1 cellular context compared by ENCODE assay signal in genomic region chr11:57913713-57914704, GRCh38.
TF ChIP-seq lines count a peak whose summit lies in the region.

No MANE protein-coding gene starts in this region.

TF ChIP-seq in K562, 482 proteins besides CTCF, POLR2A, EP300 and RAD21 (continued from another document and continues in another):
- TF ChIP-seq ZNF592 (IDR thresholded peaks at IDR 0.05) = peak; percentile 93
- no peak for TF ChIP-seq HNRNPUL1 (IDR thresholded peaks at IDR 0.05; ENCODE audit: low read length)
- no peak for TF ChIP-seq ZNF778 (CRISPR knock-in tag; IDR thresholded peaks at IDR 0.05)
- TF ChIP-seq, protein P1, sequence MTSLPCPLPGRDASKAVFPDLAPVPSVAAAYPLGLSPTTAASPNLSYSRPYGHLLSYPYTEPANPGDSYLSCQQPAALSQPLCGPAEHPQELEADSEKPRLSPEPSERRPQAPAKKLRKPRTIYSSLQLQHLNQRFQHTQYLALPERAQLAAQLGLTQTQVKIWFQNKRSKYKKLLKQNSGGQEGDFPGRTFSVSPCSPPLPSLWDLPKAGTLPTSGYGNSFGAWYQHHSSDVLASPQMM (CRISPR knock-in tag; IDR thresholded peaks at IDR 0.05) = no peak
- peak; percentile 26 for TF ChIP-seq MEIS2 (IDR thresholded peaks at IDR 0.05; ENCODE audit: partially characterized antibody)
- TF ChIP-seq MGA (IDR thresholded peaks at IDR 0.05) = peak; percentile 71
- no peak for TF ChIP-seq ZNF76 (CRISPR knock-in tag; IDR thresholded peaks at IDR 0.05; ENCODE audit: borderline replicate concordance)
- TF ChIP-seq SIRT6 (IDR thresholded peaks at IDR 0.05; ENCODE audit: low read depth, low read length) = no peak
- TF ChIP-seq ZNF79 (CRISPR knock-in tag; IDR thresholded peaks at IDR 0.05; ENCODE audit: low read depth) = peak; percentile 66; the same call in 1 of the 2 replicates
- TF ChIP-seq, protein P2, sequence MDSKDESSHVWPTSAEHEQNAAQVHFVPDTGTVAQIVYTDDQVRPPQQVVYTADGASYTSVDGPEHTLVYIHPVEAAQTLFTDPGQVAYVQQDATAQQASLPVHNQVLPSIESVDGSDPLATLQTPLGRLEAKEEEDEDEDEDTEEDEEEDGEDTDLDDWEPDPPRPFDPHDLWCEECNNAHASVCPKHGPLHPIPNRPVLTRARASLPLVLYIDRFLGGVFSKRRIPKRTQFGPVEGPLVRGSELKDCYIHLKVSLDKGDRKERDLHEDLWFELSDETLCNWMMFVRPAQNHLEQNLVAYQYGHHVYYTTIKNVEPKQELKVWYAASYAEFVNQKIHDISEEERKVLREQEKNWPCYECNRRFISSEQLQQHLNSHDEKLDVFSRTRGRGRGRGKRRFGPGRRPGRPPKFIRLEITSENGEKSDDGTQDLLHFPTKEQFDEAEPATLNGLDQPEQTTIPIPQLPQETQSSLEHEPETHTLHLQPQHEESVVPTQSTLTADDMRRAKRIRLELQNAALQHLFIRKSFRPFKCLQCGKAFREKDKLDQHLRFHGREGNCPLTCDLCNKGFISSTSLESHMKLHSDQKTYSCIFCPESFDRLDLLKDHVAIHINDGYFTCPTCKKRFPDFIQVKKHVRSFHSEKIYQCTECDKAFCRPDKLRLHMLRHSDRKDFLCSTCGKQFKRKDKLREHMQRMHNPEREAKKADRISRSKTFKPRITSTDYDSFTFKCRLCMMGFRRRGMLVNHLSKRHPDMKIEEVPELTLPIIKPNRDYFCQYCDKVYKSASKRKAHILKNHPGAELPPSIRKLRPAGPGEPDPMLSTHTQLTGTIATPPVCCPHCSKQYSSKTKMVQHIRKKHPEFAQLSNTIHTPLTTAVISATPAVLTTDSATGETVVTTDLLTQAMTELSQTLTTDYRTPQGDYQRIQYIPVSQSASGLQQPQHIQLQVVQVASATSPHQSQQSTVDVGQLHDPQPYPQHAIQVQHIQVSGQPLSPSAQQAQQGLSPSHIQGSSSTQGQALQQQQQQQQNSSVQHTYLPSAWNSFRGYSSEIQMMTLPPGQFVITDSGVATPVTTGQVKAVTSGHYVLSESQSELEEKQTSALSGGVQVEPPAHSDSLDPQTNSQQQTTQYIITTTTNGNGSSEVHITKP (IDR thresholded peaks at IDR 0.05; ENCODE audit: partially characterized antibody) = no peak
- no peak for TF ChIP-seq ZFP30 (CRISPR knock-in tag; IDR thresholded peaks at IDR 0.05; ENCODE audit: borderline replicate concordance)
- TF ChIP-seq NFE2L1 (tag; IDR thresholded peaks at IDR 0.05; ENCODE audit: borderline replicate concordance, low read depth) = no peak
- TF ChIP-seq, protein P3, sequence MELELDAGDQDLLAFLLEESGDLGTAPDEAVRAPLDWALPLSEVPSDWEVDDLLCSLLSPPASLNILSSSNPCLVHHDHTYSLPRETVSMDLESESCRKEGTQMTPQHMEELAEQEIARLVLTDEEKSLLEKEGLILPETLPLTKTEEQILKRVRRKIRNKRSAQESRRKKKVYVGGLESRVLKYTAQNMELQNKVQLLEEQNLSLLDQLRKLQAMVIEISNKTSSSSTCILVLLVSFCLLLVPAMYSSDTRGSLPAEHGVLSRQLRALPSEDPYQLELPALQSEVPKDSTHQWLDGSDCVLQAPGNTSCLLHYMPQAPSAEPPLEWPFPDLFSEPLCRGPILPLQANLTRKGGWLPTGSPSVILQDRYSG (tag; conservative IDR thresholded peaks at IDR 0.05; ENCODE audit: low read depth) = 0 out of 2 replicates have a peak, but pooled peaks have one; percentile 45
- peak; percentile 94 for TF ChIP-seq ZNF589 (CRISPR knock-in tag; IDR thresholded peaks at IDR 0.05; ENCODE audit: low read depth)
- TF ChIP-seq RB1 (IDR thresholded peaks at IDR 0.05; ENCODE audit: low read depth) = no peak
- no peak for TF ChIP-seq HDAC2 (IDR thresholded peaks at IDR 0.05)
- TF ChIP-seq, protein P4, sequence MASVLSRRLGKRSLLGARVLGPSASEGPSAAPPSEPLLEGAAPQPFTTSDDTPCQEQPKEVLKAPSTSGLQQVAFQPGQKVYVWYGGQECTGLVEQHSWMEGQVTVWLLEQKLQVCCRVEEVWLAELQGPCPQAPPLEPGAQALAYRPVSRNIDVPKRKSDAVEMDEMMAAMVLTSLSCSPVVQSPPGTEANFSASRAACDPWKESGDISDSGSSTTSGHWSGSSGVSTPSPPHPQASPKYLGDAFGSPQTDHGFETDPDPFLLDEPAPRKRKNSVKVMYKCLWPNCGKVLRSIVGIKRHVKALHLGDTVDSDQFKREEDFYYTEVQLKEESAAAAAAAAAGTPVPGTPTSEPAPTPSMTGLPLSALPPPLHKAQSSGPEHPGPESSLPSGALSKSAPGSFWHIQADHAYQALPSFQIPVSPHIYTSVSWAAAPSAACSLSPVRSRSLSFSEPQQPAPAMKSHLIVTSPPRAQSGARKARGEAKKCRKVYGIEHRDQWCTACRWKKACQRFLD (CRISPR knock-in tag; IDR thresholded peaks at IDR 0.05) = peak; percentile 94
- TF ChIP-seq, protein P5, sequence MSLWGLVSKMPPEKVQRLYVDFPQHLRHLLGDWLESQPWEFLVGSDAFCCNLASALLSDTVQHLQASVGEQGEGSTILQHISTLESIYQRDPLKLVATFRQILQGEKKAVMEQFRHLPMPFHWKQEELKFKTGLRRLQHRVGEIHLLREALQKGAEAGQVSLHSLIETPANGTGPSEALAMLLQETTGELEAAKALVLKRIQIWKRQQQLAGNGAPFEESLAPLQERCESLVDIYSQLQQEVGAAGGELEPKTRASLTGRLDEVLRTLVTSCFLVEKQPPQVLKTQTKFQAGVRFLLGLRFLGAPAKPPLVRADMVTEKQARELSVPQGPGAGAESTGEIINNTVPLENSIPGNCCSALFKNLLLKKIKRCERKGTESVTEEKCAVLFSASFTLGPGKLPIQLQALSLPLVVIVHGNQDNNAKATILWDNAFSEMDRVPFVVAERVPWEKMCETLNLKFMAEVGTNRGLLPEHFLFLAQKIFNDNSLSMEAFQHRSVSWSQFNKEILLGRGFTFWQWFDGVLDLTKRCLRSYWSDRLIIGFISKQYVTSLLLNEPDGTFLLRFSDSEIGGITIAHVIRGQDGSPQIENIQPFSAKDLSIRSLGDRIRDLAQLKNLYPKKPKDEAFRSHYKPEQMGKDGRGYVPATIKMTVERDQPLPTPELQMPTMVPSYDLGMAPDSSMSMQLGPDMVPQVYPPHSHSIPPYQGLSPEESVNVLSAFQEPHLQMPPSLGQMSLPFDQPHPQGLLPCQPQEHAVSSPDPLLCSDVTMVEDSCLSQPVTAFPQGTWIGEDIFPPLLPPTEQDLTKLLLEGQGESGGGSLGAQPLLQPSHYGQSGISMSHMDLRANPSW (CRISPR knock-in tag; IDR thresholded peaks at IDR 0.05) = no peak
- TF ChIP-seq ZNF253 (CRISPR knock-in tag; conservative IDR thresholded peaks at IDR 0.05) = no peak
- TF ChIP-seq TAF7 (tag; IDR thresholded peaks at IDR 0.05) = no peak
- no peak for TF ChIP-seq ARHGAP35 (IDR thresholded peaks at IDR 0.05; ENCODE audit: partially characterized antibody)
- no peak for TF ChIP-seq ATF7 (IDR thresholded peaks at IDR 0.05)
- TF ChIP-seq RAD51 (IDR thresholded peaks at IDR 0.05; ENCODE audit: borderline replicate concordance, low read depth) = no peak
- peak in 1 of 2 experiments; percentile 32; a peak in 1 of 4 replicates for TF ChIP-seq TRIM24 (IDR thresholded peaks at IDR 0.05)
